Comparison of ENCODE assay signal across 9 cellular contexts in the genomic region with DNA sequence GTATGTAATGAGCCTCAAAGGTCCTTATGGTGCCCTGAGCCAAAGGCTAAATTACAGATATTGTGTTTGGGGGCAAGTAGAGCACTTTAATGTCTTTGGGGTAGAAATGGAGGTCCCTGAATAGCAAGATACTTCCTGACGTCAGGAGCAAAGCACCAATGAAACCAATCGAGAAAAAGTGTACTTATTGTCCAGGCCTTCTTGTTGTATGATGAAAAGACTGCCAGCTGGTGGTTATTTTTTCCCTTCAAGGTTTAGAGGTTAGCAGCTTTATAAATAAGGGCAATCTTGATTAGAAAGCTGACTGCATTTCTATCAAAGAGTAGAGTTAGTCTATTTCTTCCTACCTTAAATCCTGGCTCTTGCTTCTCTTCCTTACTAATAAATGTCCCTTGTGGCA.
A peak's percentile ranks its signal among the peaks of the same experiment; 100 is the strongest.
DNase-seq lines count a peak whose midpoint lies in the region; ATAC-seq and TF ChIP-seq lines count a peak whose summit lies in the region.
"Had no signal": no experiment of that assay in that cellular context is flagged by ENCODE, and none has a peak within 500 bp of the region (broad histone marks: within the 10 kb centered on the region; RNA-seq: fewer than 3 reads in every experiment).

No MANE protein-coding gene starts in this region.

- H3K4me1 ChIP-seq in SJCRH30, result no peaks in the 10 kb centered on the region
- H3K4me1 ChIP-seq in thoracic aorta (ENCODE audit: control insufficient read depth in 1 of 2, low read depth in 2 of 2), result peaks cover 10 to 18% of the 10 kb centered on the region in 2 donors

- H3K4me1 Mint-ChIP-seq in activated T-cell treated with anti-CD3 and anti-CD28 coated beads, Interleukin-2, amount 50 U/mL, for 4 hours (ENCODE audit: low read depth), result peaks cover 19% of the 10 kb centered on the region
- H3K4me1 Mint-ChIP-seq: neural crest cell had no signal

- H3K27ac ChIP-seq in SJCRH30, result no peak overlapping the region
- H3K27ac ChIP-seq in thoracic aorta, result no peak overlapping the region

- peak overlapping the region; percentile 88 for H3K4me3 Mint-ChIP-seq in activated T-cell treated with anti-CD3 and anti-CD28 coated beads, Interleukin-2, amount 50 U/mL, for 4 hours
- H3K4me3 Mint-ChIP-seq: neural crest cell had no signal

- H3K27me3 ChIP-seq in SJCRH30 (no peaks in the 10 kb centered on the region), thoracic aorta (replicated peaks; ENCODE audit: insufficient read depth) (no peaks in the 10 kb centered on the region)

- TF ChIP-seq CTCF in fibroblast of pulmonary artery (IDR thresholded peaks at IDR 0.05; ENCODE audit: low read length, missing control alignments) (no peak), thoracic aorta (IDR thresholded peaks at IDR 0.05) (no peak)

- no peaks in the 10 kb centered on the region for H3K9me3 Mint-ChIP-seq in activated T-cell treated with anti-CD3 and anti-CD28 coated beads, Interleukin-2, amount 50 U/mL, for 4 hours
- H3K9me3 Mint-ChIP-seq: neural crest cell had no signal

- no peaks in the 10 kb centered on the region for H3K36me3 Mint-ChIP-seq in activated T-cell treated with anti-CD3 and anti-CD28 coated beads, Interleukin-2, amount 50 U/mL, for 4 hours (ENCODE audit: insufficient read depth)

- no peak for DNase-seq in activated T-cell treated with anti-CD3 and anti-CD28 coated beads, Interleukin-2, amount 50 U/mL, for 4 hours
- DNase-seq in activated T-cell treated with anti-CD3 and anti-CD28 coated beads for 4 hours (no peak), SJCRH30 (peak in 1 of 2 experiments; percentile 2), fibroblast of pulmonary artery (ENCODE audit: low read depth) (no peak), thoracic aorta (ENCODE audit: low spot score) (no peak)
- no peak for DNase-seq in stimulated activated naive CD4-positive, alpha-beta T cell (lab: John Stamatoyannopoulos, UW)

- H3K9me3 ChIP-seq in SJCRH30 (replicated peaks) (no peaks in the 10 kb centered on the region), thoracic aorta (no peaks in the 10 kb centered on the region)

- H3K36me3 ChIP-seq in SJCRH30 (no peaks in the 10 kb centered on the region), thoracic aorta (no peaks in the 10 kb centered on the region)

- H3K4me3 ChIP-seq in SJCRH30, result peak overlapping the region; percentile 39
- H3K4me3 ChIP-seq in fibroblast of pulmonary artery (replicated peaks; ENCODE audit: low read depth, low read length), result peak overlapping the region; percentile 59
- peak overlapping the region; percentile 69 for H3K4me3 ChIP-seq in thoracic aorta

- no peaks in the 10 kb centered on the region for H3K27me3 Mint-ChIP-seq in activated T-cell treated with anti-CD3 and anti-CD28 coated beads, Interleukin-2, amount 50 U/mL, for 4 hours (ENCODE audit: low read depth)

- ATAC-seq in activated T-cell treated with anti-CD3 and anti-CD28 coated beads, Interleukin-2, amount 50 U/mL, for 4 hours, result no peak
- ATAC-seq in thoracic aorta (ENCODE audit: insufficient number of reproducible peaks, low FRiP score, low read depth) (no peak), esophagus mucosa (no peak), HG03196 (IDR thresholded peaks at IDR 0.05; ENCODE audit: unreplicated experiment) (no peak)
